In the genomic region with DNA sequence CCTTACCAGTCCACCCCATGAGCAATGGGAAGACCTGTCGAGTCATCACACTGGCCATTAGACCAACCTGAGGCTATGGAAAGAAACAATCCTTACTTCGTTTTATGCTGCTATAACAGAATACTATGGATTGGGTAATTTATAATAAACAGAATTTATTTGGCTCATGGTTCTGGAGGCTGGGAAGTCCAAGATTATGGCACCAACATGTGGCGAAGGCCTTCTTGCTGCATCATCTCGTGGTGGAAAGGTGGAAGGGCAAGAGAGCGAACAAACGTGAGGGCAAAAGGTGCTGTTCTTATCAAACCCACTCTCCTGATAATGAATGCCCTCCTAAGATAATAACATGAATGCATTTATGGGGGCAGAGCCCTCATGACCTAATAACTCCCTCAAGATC, we compare ENCODE assay signal across 23 cellular contexts. TPM values are rescaled to one million over a fixed set of nuclear protein-coding genes. Genes with fewer than 3 reads are reported as not detected.
DNase-seq lines count a peak whose midpoint lies in the region; ATAC-seq and TF ChIP-seq lines count a peak whose summit lies in the region.
"Had no signal": no experiment of that assay in that cellular context is flagged by ENCODE, and none has a peak within 500 bp of the region (broad histone marks: within the 10 kb centered on the region; RNA-seq: fewer than 3 reads in every experiment).

No MANE protein-coding gene starts in this region.

- no peak overlapping the region for H3T11ph ChIP-seq in H9 (ENCODE audit: low read length)

- TF ChIP-seq CTCF in H9 (conservative IDR thresholded peaks at IDR 0.05) (no peak), PC-3 (conservative IDR thresholded peaks at IDR 0.05; ENCODE audit: low read depth, low read length) (no peak)

- POLR2A ChIA-PET in PC-3 (lab: Charles Lee; ENCODE audit: unreplicated experiment): no interaction called here

- H3K9me3 Mint-ChIP-seq in H9: no peaks in the 10 kb centered on the region
- no peaks in the 10 kb centered on the region for H3K9me3 Mint-ChIP-seq in activated CD4-positive, alpha-beta T cell treated with anti-CD3 and anti-CD28 coated beads, Interleukin-2, amount 10 ng/mL, durations not matched to agents 24 days and 14 days
- H3K9me3 Mint-ChIP-seq: CD4-positive, alpha-beta T cell; CD8-positive, alpha-beta memory T cell had no signal

- no peaks in the 10 kb centered on the region for H3K36me3 ChIP-seq in PC-3 (ENCODE audit: low read depth, low read length)
- H3K36me3 ChIP-seq: BE2C; BLaER1 treated with 17β-estradiol and CSF1 and Interleukin-3, amounts not matched to agents 10 nM and 100 nM had no signal

- DNase-seq in ELR (ENCODE audit: low read depth) (peak; percentile 33), H9 (no peak), PC-3 (peak; percentile 17), kidney tubule cell (ENCODE audit: low spot score) (peak; percentile 25)
- DNase-seq in activated CD4-positive, alpha-beta T cell treated with anti-CD3 and anti-CD28 coated beads, Interleukin-2, amount 10 ng/mL, durations not matched to agents 24 days and 14 days: no peak
- DNase-seq: 8988T; ACHN; AML-193; BE2C; CD4-positive, alpha-beta T cell; CD8-positive, alpha-beta memory T cell; DMS 273 treated with DMSO at 0.1 percent for 48 hours; DMS79; EL; GF-D8; GOT3; HCEC 1CT had no signal

- H2AFZ ChIP-seq in H9 (ENCODE audit: low read length) (no peak overlapping the region), PC-3 (ENCODE audit: low read length) (no peak overlapping the region)

- ATAC-seq in PC-3: no peak
- ATAC-seq in GM18861 (IDR thresholded peaks at IDR 0.05; ENCODE audit: unreplicated experiment): no peak
- ATAC-seq in GM18520 (IDR thresholded peaks at IDR 0.05; ENCODE audit: unreplicated experiment): no peak
- ATAC-seq: A549 had no signal

- no peaks in the 10 kb centered on the region for H3K23me2 ChIP-seq in H9 (ENCODE audit: insufficient read length, low read depth, low read length, poor library complexity, severe bottlenecking)

- peaks cover 18% of the 10 kb centered on the region for H3K27me3 Mint-ChIP-seq in H9 (ENCODE audit: low read depth)
- peaks cover 53% of the 10 kb centered on the region for H3K27me3 Mint-ChIP-seq in activated CD4-positive, alpha-beta T cell treated with anti-CD3 and anti-CD28 coated beads, Interleukin-2, amount 10 ng/mL, durations not matched to agents 24 days and 14 days

- H3K9me2 ChIP-seq in PC-3 (replicated peaks; ENCODE audit: low read length): no peaks in the 10 kb centered on the region

- H4K5ac ChIP-seq in H9 (ENCODE audit: insufficient read length, low read depth, low read length): no peak overlapping the region

- H3K4me2 ChIP-seq in H9 (ENCODE audit: insufficient read depth, insufficient read length, low read length) (no peak overlapping the region), PC-3 (ENCODE audit: low read length) (no peak overlapping the region)
- H3K4me2 ChIP-seq: A549; BLaER1 treated with 17β-estradiol and CSF1 and Interleukin-3, amounts not matched to agents 10 nM and 100 nM had no signal

- no peaks in the 10 kb centered on the region for H3K4me1 ChIP-seq in H9 (ENCODE audit: insufficient read depth, low read length)
- no peaks in the 10 kb centered on the region for H3K4me1 ChIP-seq in PC-3 (ENCODE audit: insufficient read depth, low read length)
- H3K4me1 ChIP-seq: A549; BE2C; BLaER1 treated with 17β-estradiol and CSF1 and Interleukin-3, amounts not matched to agents 10 nM and 100 nM had no signal

- H3K27ac ChIP-seq in H9 (ENCODE audit: insufficient read length, low read depth, low read length) (no peak overlapping the region), PC-3 (ENCODE audit: low read length) (no peak overlapping the region)
- H3K27ac ChIP-seq: A549; BLaER1 treated with 17β-estradiol and CSF1 and Interleukin-3, amounts not matched to agents 10 nM and 100 nM had no signal

- WGBS in H9 (ENCODE audit: extremely low coverage, insufficient read length, low lambda C conversion rate): no CpG with 5 or more reads among the region's 6 CpGs

- H2BK120ac ChIP-seq in H9 (ENCODE audit: low read depth, low read length, poor library complexity, severe bottlenecking): no peak overlapping the region

- H3K79me2 ChIP-seq in H9 (ENCODE audit: insufficient read depth, low read length) (no peaks in the 10 kb centered on the region), PC-3 (ENCODE audit: low read length) (no peaks in the 10 kb centered on the region)

- H3F3A ChIP-seq in PC-3 (ENCODE audit: low read length, unreplicated experiment): no peaks in the 10 kb centered on the region

- no peak overlapping the region for H2BK5ac ChIP-seq in H9 (ENCODE audit: insufficient read length, low read length)

- H3K36me3 Mint-ChIP-seq in H9 (ENCODE audit: insufficient read depth in 1 of 3, low read depth in 3 of 3): no peaks in the 10 kb centered on the region
- H3K36me3 Mint-ChIP-seq in activated CD4-positive, alpha-beta T cell treated with anti-CD3 and anti-CD28 coated beads, Interleukin-2, amount 10 ng/mL, durations not matched to agents 24 days and 14 days (ENCODE audit: low read depth): no peaks in the 10 kb centered on the region
- H3K36me3 Mint-ChIP-seq: CD14-positive monocyte had no signal

- intact Hi-C loops in PC-3 (cut with micrococcal nuclease): no loop called here
- intact Hi-C loops in activated CD4-positive, alpha-beta T cell treated with anti-CD3 and anti-CD28 coated beads, Interleukin-2, amount 10 ng/mL, durations not matched to agents 24 days and 14 days (cut with micrococcal nuclease): no loop called here

- H3K4ac ChIP-seq in H9 (ENCODE audit: low read depth, low read length): no peak overlapping the region

- H4K20me1 ChIP-seq in H9 (ENCODE audit: control insufficient read depth, insufficient read depth, insufficient read length) (no peaks in the 10 kb centered on the region), PC-3 (ENCODE audit: low read length) (no peaks in the 10 kb centered on the region)
- H4K20me1 ChIP-seq: BLaER1 treated with 17β-estradiol and CSF1 and Interleukin-3, amounts not matched to agents 10 nM and 100 nM had no signal

- H3K27me3 ChIP-seq in H9 (ENCODE audit: insufficient read depth, low read length): no peaks in the 10 kb centered on the region
- 0 out of 2 replicates have a peak, but pooled peaks cover 2% of the 10 kb centered on the region for H3K27me3 ChIP-seq in PC-3 (ENCODE audit: low read length)
- H3K27me3 ChIP-seq: BLaER1 treated with 17β-estradiol and CSF1 and Interleukin-3, amounts not matched to agents 10 nM and 100 nM had no signal

- H2AK5ac ChIP-seq in H9 (ENCODE audit: insufficient read length, low read length): no peak overlapping the region

- H2BK15ac ChIP-seq in H9 (ENCODE audit: low read depth, low read length): no peak overlapping the region

- no peak overlapping the region for H3K27ac Mint-ChIP-seq in H9
- H3K27ac Mint-ChIP-seq in activated CD4-positive, alpha-beta T cell treated with anti-CD3 and anti-CD28 coated beads, Interleukin-2, amount 10 ng/mL, durations not matched to agents 24 days and 14 days: no peak overlapping the region
- H3K27ac Mint-ChIP-seq: CD14-positive monocyte; CD4-positive, alpha-beta T cell; CD8-positive, alpha-beta memory T cell had no signal

- no peak overlapping the region for H2BK12ac ChIP-seq in H9 (ENCODE audit: insufficient read length, low read depth, low read length)

- no TSS peak for BruUV-seq in PC-3 (replicated peaks; lab: Mats Ljungman, UMichigan)

- H3K9ac ChIP-seq in H9 (ENCODE audit: extremely low read depth, insufficient read length, low read length): no peak overlapping the region
- no peak overlapping the region for H3K9ac ChIP-seq in PC-3 (ENCODE audit: low read length)
- H3K9ac ChIP-seq: BLaER1 treated with 17β-estradiol and CSF1 and Interleukin-3, amounts not matched to agents 10 nM and 100 nM had no signal

- H3K56ac ChIP-seq in H9 (ENCODE audit: insufficient read length, low read depth, low read length): no peak overlapping the region

- CTCF ChIA-PET in PC-3 (lab: Charles Lee): interaction anchor here (0.5 to 4.7 kb wide), 2 partner anchors 88 to 369 kb away, joined by 4 to 42 read pairs; no protein-coding TSS in a partner anchor

- H3K4me1 Mint-ChIP-seq in H9: no peaks in the 10 kb centered on the region
- peaks cover 2% of the 10 kb centered on the region for H3K4me1 Mint-ChIP-seq in activated CD4-positive, alpha-beta T cell treated with anti-CD3 and anti-CD28 coated beads, Interleukin-2, amount 10 ng/mL, durations not matched to agents 24 days and 14 days
- H3K4me1 Mint-ChIP-seq: CD14-positive monocyte; CD8-positive, alpha-beta memory T cell had no signal

- H3K4me3 ChIP-seq in PC-3 (ENCODE audit: low read length): no peak overlapping the region
- H3K4me3 ChIP-seq: A549; BLaER1 treated with 17β-estradiol and CSF1 and Interleukin-3, amounts not matched to agents 10 nM and 100 nM had no signal

- H3K9me3 ChIP-seq in H9 (ENCODE audit: control insufficient read depth, low read depth, low read length): no peaks in the 10 kb centered on the region
- H3K9me3 ChIP-seq in PC-3 (ENCODE audit: low read length): no peaks in the 10 kb centered on the region
- H3K9me3 ChIP-seq: A549; BE2C; BLaER1 treated with 17β-estradiol and CSF1 and Interleukin-3, amounts not matched to agents 10 nM and 100 nM had no signal

- H4K91ac ChIP-seq in H9 (ENCODE audit: insufficient read length, low read depth, low read length): no peak overlapping the region

- no peaks in the 10 kb centered on the region for H3K79me1 ChIP-seq in H9 (ENCODE audit: insufficient read depth, low read depth, low read length, poor library complexity, severe bottlenecking)

- no peak overlapping the region for H3K14ac ChIP-seq in H9 (ENCODE audit: insufficient read depth, low read length)

- H4K8ac ChIP-seq in H9 (replicated peaks; ENCODE audit: insufficient read length, low read depth, low read length): no peak overlapping the region

- H3K18ac ChIP-seq in H9 (ENCODE audit: insufficient read length, low read depth, low read length): peak overlapping the region; percentile 46

- no peak overlapping the region for H2BK20ac ChIP-seq in H9 (ENCODE audit: low read depth, low read length, poor library complexity, severe bottlenecking)

- H3K23ac ChIP-seq in H9 (ENCODE audit: insufficient read length, low read depth, low read length): no peak overlapping the region

- no peak overlapping the region for H3K4me3 Mint-ChIP-seq in H9
- H3K4me3 Mint-ChIP-seq in activated CD4-positive, alpha-beta T cell treated with anti-CD3 and anti-CD28 coated beads, Interleukin-2, amount 10 ng/mL, durations not matched to agents 24 days and 14 days: no peak overlapping the region
- H3K4me3 Mint-ChIP-seq: CD14-positive monocyte; CD4-positive, alpha-beta T cell; CD8-positive, alpha-beta memory T cell had no signal

RNA-seq across cellular contexts. Expression of a gene that starts 9.6 kb away (rescaled TPM):
- total RNA-seq in H9 (2021) (2.3 and 3.1 TPM in 2 replicates), PC-3 (2014; rRNA removed) (2.3 and 3.6 TPM in 2 replicates)
- not detected in 2 replicates for total RNA-seq in activated CD4-positive, alpha-beta T cell treated with anti-CD3 and anti-CD28 coated beads, Interleukin-2, amount 10 ng/mL, durations not matched to agents 24 days and 14 days
- total RNA-seq: G401 had no signal

RNA-seq across cellular contexts. Expression of a gene that starts 24.9 kb away (rescaled TPM):
- total RNA-seq in H9 (2021): 49.5 and 58.7 TPM in 2 replicates
- 44.0 and 50.3 TPM in 2 replicates for total RNA-seq in PC-3 (2014; rRNA removed)
- 53.5 and 54.9 TPM in 2 replicates for total RNA-seq in activated CD4-positive, alpha-beta T cell treated with anti-CD3 and anti-CD28 coated beads, Interleukin-2, amount 10 ng/mL, durations not matched to agents 24 days and 14 days

RNA-seq across cellular contexts. Expression of a gene that starts 53.2 kb away (rescaled TPM):
- 0.79 TPM in 1 of 2 replicates, not detected in the other for total RNA-seq in H9 (2021)
- total RNA-seq in PC-3 (2014; rRNA removed): 2.9 and 4.3 TPM in 2 replicates
- not detected in 2 replicates for total RNA-seq in activated CD4-positive, alpha-beta T cell treated with anti-CD3 and anti-CD28 coated beads, Interleukin-2, amount 10 ng/mL, durations not matched to agents 24 days and 14 days
- total RNA-seq: CD4-positive, alpha-beta T cell; CD8-positive, alpha-beta memory T cell; G401 had no signal

Comparison
In these comparisons a context has a peak if more than half of its experiments do, and no peak if none do; other contexts are left out.
1. DNase-seq: peak in ELR (single experiment), PC-3 (single experiment) and kidney tubule cell (single experiment); none in H9 (single experiment) and activated CD4-positive, alpha-beta T cell treated with anti-CD3 and anti-CD28 coated beads, Interleukin-2, amount 10 ng/mL, durations not matched to agents 24 days and 14 days (single experiment).